In the genomic region with DNA sequence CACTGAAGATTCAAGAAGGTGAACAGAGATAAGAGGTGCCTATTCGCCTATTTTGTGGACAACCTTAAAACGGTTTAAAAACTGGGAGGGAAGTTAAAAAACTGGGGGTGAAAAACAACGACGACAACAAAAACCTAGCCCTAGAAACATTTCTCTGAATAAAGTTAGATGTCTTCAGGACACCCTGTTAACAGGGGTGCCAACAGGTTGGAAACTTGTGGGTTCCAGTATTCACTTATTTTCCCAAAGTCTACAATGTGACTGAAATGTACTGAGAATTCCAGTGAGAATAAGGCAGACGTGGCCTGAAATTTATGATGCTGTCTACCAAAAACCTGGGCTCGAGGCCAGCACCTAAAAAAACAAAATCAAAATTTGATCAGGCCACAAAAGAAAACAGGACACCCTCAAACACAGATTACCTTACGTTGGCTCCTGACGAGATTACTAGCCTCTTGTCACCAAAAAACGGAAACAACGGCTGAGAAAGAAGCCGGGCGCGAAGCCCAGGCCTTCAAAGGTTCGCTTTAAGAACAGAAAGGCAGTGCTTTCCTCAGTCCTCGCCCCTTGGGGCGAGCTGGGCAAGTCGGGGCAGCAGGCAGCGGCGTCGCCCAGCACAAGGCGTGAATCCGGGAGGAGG, we compare ENCODE assay signal across 8 cellular contexts. TPM values are rescaled to one million over a fixed set of nuclear protein-coding genes. Genes with fewer than 3 reads are reported as not detected.
DNase-seq lines count a peak whose midpoint lies in the region; ATAC-seq and TF ChIP-seq lines count a peak whose summit lies in the region.

No MANE protein-coding gene starts in this region.

- H3K36me3 ChIP-seq in GM06990 (ENCODE audit: control insufficient read depth, insufficient read depth, low read length) (no peaks in the 10 kb centered on the region; the same call in 1 of the 2 replicates), mucosa of stomach (ENCODE audit: control insufficient read depth, insufficient read depth, low read length) (no peaks in the 10 kb centered on the region)

- H3K27ac ChIP-seq in cingulate gyrus (ENCODE audit: low read depth, low read length): peak overlapping the region; percentile 96

- H3K27me3 ChIP-seq in GM06990 (replicated peaks; ENCODE audit: control insufficient read depth, insufficient read depth, low read length) (no peaks in the 10 kb centered on the region), mucosa of stomach (ENCODE audit: control insufficient read depth, insufficient read depth, low read length) (no peaks in the 10 kb centered on the region)

- H3K9me3 ChIP-seq in mucosa of stomach (ENCODE audit: control insufficient read depth, low read length): no peaks in the 10 kb centered on the region

- ATAC-seq in GM21619 (IDR thresholded peaks at IDR 0.05; ENCODE audit: unreplicated experiment): peak; percentile 40

- H3K9ac ChIP-seq in mucosa of stomach (ENCODE audit: low read length): peak overlapping the region; percentile 95

- no peak for TF ChIP-seq CTCF in GM06990 (IDR thresholded peaks at IDR 0.05; ENCODE audit: insufficient read depth, low read length, poor library complexity, severe bottlenecking)

- H3K4me3 ChIP-seq in GM06990 (replicated peaks; ENCODE audit: low read depth, low read length) (peak overlapping the region; percentile 98), mucosa of stomach (ENCODE audit: low read length) (peak overlapping the region; percentile 96)
- peak overlapping the region; percentile 90 for H3K4me3 ChIP-seq in Jurkat, Clone E6-1 (ENCODE audit: low read length)

- DNase-seq in GM06990 (ENCODE audit: extremely low read depth, insufficient read length): no peak
- no peak for DNase-seq in Jurkat, Clone E6-1 (ENCODE audit: low read depth, low spot score)
- DNase-seq in NCI-H2081 treated with DMSO at 0.1 percent for 48 hours (lab: John Stamatoyannopoulos, UW): no peak
- no peak for DNase-seq in mucosa of gallbladder (ENCODE audit: low spot score)
- no peak for DNase-seq in cerebellar nuclear complex (lab: John Stamatoyannopoulos, UW)

- no peaks in the 10 kb centered on the region for H3K4me1 ChIP-seq in mucosa of stomach (ENCODE audit: control insufficient read depth, insufficient read depth, low read length)

RNA-seq across cellular contexts. Expression of a gene that starts 0.9 kb away (rescaled TPM):
- polyA plus RNA-seq in Jurkat, Clone E6-1 (2012; ENCODE audit: insufficient read depth, insufficient read length): 78.3 TPM
- total RNA-seq in mucosa of gallbladder: 31.9 TPM
